In genomic region chr10:116787893-116788665, GRCh38 we compare ENCODE assay signal across 8 cellular contexts. TPM values are rescaled to one million over a fixed set of nuclear protein-coding genes. Genes with fewer than 3 reads are reported as not detected.
A peak's percentile ranks its signal among the peaks of the same experiment; 100 is the strongest.
DNase-seq lines count a peak whose midpoint lies in the region; ATAC-seq and TF ChIP-seq lines count a peak whose summit lies in the region.

No MANE protein-coding gene starts in this region.

- peaks cover 0 to 3% of the 10 kb centered on the region in 2 experiments; a peak in 1 of 4 replicates for H3K4me1 ChIP-seq in SK-N-SH (ENCODE audit: control insufficient read depth in 1 of 2, insufficient read depth in 2 of 2, low read depth in 1 of 2, low read length in 1 of 2)
- peaks cover 3% of the 10 kb centered on the region in 2 experiments for H3K4me1 ChIP-seq in trophoblast cell (ENCODE audit: control insufficient read depth in 1 of 2, insufficient read depth in 2 of 2, low read length in 2 of 2)
- H3K4me1 ChIP-seq in transverse colon = peaks cover 0 to 9% (median 0%) of the 10 kb centered on the region in 4 donors

- no peaks in the 10 kb centered on the region for H4K20me1 ChIP-seq in SK-N-SH (ENCODE audit: insufficient read depth)

- no peak overlapping the region for H2BK120ac ChIP-seq in trophoblast cell (ENCODE audit: insufficient read depth, low read length, poor library complexity)

- no peak overlapping the region for H3K14ac ChIP-seq in trophoblast cell (ENCODE audit: low read length)

- TF ChIP-seq POLR2A in transverse colon (IDR thresholded peaks at IDR 0.05) = no peak

- H3K27ac Mint-ChIP-seq in activated naive CD4-positive, alpha-beta T cell treated with anti-CD3 and anti-CD28 coated beads, Interleukin-2, amount 10 ng/mL, durations not matched to agents 7 days and 5 days = no peak overlapping the region

- no peaks in the 10 kb centered on the region for H3K36me3 Mint-ChIP-seq in activated naive CD4-positive, alpha-beta T cell treated with anti-CD3 and anti-CD28 coated beads, Interleukin-2, amount 10 ng/mL, durations not matched to agents 7 days and 5 days

- H3K23ac ChIP-seq in trophoblast cell (ENCODE audit: low read length) = no peak overlapping the region

- H3K79me2 ChIP-seq in SK-N-SH (ENCODE audit: insufficient read depth) = no peaks in the 10 kb centered on the region
- no peaks in the 10 kb centered on the region for H3K79me2 ChIP-seq in trophoblast cell (ENCODE audit: control insufficient read depth, insufficient read depth, low read length, poor library complexity)

- H3K27me3 Mint-ChIP-seq in activated naive CD4-positive, alpha-beta T cell treated with anti-CD3 and anti-CD28 coated beads, Interleukin-2, amount 10 ng/mL, durations not matched to agents 7 days and 5 days = peaks cover 36% of the 10 kb centered on the region

- peak overlapping the region; percentile 29 to 53; a peak in 2 of 4 replicates for H3K4me3 ChIP-seq in SK-N-SH (ENCODE audit: low read depth in 2 of 2, low read length in 1 of 2)
- no peak overlapping the region for H3K4me3 ChIP-seq in trophoblast cell (ENCODE audit: low read depth, low read length)
- peak overlapping the region in 2 of 4 donors; percentile 7 to 25 for H3K4me3 ChIP-seq in transverse colon

- peak; percentile 76 for ATAC-seq in GM21526 (IDR thresholded peaks at IDR 0.05; ENCODE audit: low FRiP score, unreplicated experiment)

- H3K4me3 Mint-ChIP-seq in activated naive CD4-positive, alpha-beta T cell treated with anti-CD3 and anti-CD28 coated beads, Interleukin-2, amount 10 ng/mL, durations not matched to agents 7 days and 5 days = no peak overlapping the region

- in situ Hi-C loops in transverse colon (cut with MboI; ENCODE audit: low pct_ligation_motif_present in 1 of 4, low pct_unique_long_range_greater_than_20kb in 1 of 4, low sequenced_read_pairs in 3 of 4) = loop anchor here in 3 of 4 donors (10.0 kb wide), 1 partner anchor 103 kb away; no protein-coding TSS in a partner anchor

- H3K4ac ChIP-seq in trophoblast cell (ENCODE audit: low read depth, low read length) = no peak overlapping the region

- H3K27ac ChIP-seq in SK-N-SH (ENCODE audit: low read depth in 2 of 2, low read length in 1 of 2) (no peak overlapping the region), trophoblast cell (ENCODE audit: low read depth, low read length) (no peak overlapping the region), transverse colon (no peak overlapping the region)

- H3F3A ChIP-seq in SK-N-SH (replicated peaks; ENCODE audit: insufficient read depth) = no peaks in the 10 kb centered on the region

- H3K27me3 ChIP-seq in SK-N-SH (ENCODE audit: insufficient read depth) (no peaks in the 10 kb centered on the region), trophoblast cell (ENCODE audit: insufficient read depth, low read length) (no peaks in the 10 kb centered on the region), transverse colon (no peaks in the 10 kb centered on the region)

- peak overlapping the region; percentile 71 for H3K4me2 ChIP-seq in SK-N-SH
- H3K4me2 ChIP-seq in trophoblast cell (ENCODE audit: low read length) = peak overlapping the region; percentile 44

- peak; percentile 77 for DNase-seq in DMS114 treated with DMSO at 0.1 percent for 48 hours (lab: John Stamatoyannopoulos, UW; ENCODE audit: unreplicated experiment)
- peak; percentile 88 for DNase-seq in SK-N-SH
- peak; percentile 82 for DNase-seq in activated naive CD4-positive, alpha-beta T cell treated with anti-CD3 and anti-CD28 coated beads, Interleukin-2, amount 10 ng/mL, durations not matched to agents 7 days and 5 days
- peak; percentile 69 to 95 (median 89) for DNase-seq in head of caudate nucleus
- peak; percentile 28 to 67 for DNase-seq in trophoblast cell
- DNase-seq in transverse colon = peak; percentile 72

- H3K9me3 ChIP-seq in SK-N-SH = no peaks in the 10 kb centered on the region
- H3K9me3 ChIP-seq in trophoblast cell (ENCODE audit: insufficient read depth, low read depth, low read length) = peaks cover 1% of the 10 kb centered on the region
- no peaks in the 10 kb centered on the region for H3K9me3 ChIP-seq in transverse colon

- no peak for TF ChIP-seq EP300 in Ishikawa (IDR thresholded peaks at IDR 0.05; ENCODE audit: borderline replicate concordance)
- TF ChIP-seq EP300 in SK-N-SH (IDR thresholded peaks at IDR 0.05; ENCODE audit: borderline replicate concordance in 1 of 2, low read depth in 1 of 2, low read length in 1 of 2) = no peak
- TF ChIP-seq EP300 in transverse colon (IDR thresholded peaks at IDR 0.05; ENCODE audit: low read depth) = no peak

- no peak overlapping the region for H2AK5ac ChIP-seq in trophoblast cell (ENCODE audit: low read length)

- peak overlapping the region; percentile 29 for H4K8ac ChIP-seq in trophoblast cell (ENCODE audit: low read depth, low read length)

- no peak overlapping the region for H3K18ac ChIP-seq in trophoblast cell (ENCODE audit: low read length)

- H3K9me3 Mint-ChIP-seq in activated naive CD4-positive, alpha-beta T cell treated with anti-CD3 and anti-CD28 coated beads, Interleukin-2, amount 10 ng/mL, durations not matched to agents 7 days and 5 days = no peaks in the 10 kb centered on the region

- peaks cover 12% of the 10 kb centered on the region for H3K4me1 Mint-ChIP-seq in activated naive CD4-positive, alpha-beta T cell treated with anti-CD3 and anti-CD28 coated beads, Interleukin-2, amount 10 ng/mL, durations not matched to agents 7 days and 5 days

- POLR2A ChIA-PET in SK-N-SH (lab: Yijun Ruan, JAX) = interaction anchor here (0.6 to 1.3 kb wide), 3 partner anchors 13 to 106 kb away, joined by 4 read pairs; no protein-coding TSS in a partner anchor

- no peak overlapping the region for H4K12ac ChIP-seq in trophoblast cell (ENCODE audit: low read depth, low read length)

- H3K9me2 ChIP-seq in SK-N-SH = no peaks in the 10 kb centered on the region

- peak; percentile 99 for TF ChIP-seq CTCF in SK-N-SH (IDR thresholded peaks at IDR 0.05)
- peak; percentile 95 to 100 (median 99) for TF ChIP-seq CTCF in transverse colon (IDR thresholded peaks at IDR 0.05)

- H2AFZ ChIP-seq in SK-N-SH (ENCODE audit: low read depth) (no peak overlapping the region), trophoblast cell (ENCODE audit: insufficient read depth, low read length, poor library complexity) (no peak overlapping the region)

- no peaks in the 10 kb centered on the region for H3K36me3 ChIP-seq in SK-N-SH (replicated peaks in 1 of 2; ENCODE audit: control insufficient read depth in 1 of 2, insufficient read depth in 2 of 2, low read length in 1 of 2)
- H3K36me3 ChIP-seq in trophoblast cell (ENCODE audit: control insufficient read depth in 1 of 2, insufficient read depth in 2 of 2, low read length in 2 of 2) = no peaks in the 10 kb centered on the region
- no peaks in the 10 kb centered on the region for H3K36me3 ChIP-seq in transverse colon

- H3K79me1 ChIP-seq in trophoblast cell (ENCODE audit: low read length) = no peaks in the 10 kb centered on the region

- intact Hi-C loops in head of caudate nucleus (cut with DNase I) (loop anchor here (5.0 kb wide), 1 partner anchor 96 kb away; no protein-coding TSS in a partner anchor), transverse colon (cut with DNase I; ENCODE audit: low total_unique reads) (loop anchor here (5.0 kb wide), 1 partner anchor 106 kb away; no protein-coding TSS in a partner anchor)

- no peak overlapping the region for H2BK12ac ChIP-seq in trophoblast cell (ENCODE audit: low read length)

- CTCF ChIA-PET in SK-N-SH (lab: Yijun Ruan, JAX) = interaction anchor here (0.6 to 9.9 kb wide), 70 partner anchors 9 to 532 kb away, joined by 3 to 218 read pairs (median 6); partner anchors contain the start of genes HSPA12A and KCNK18
- CTCF ChIA-PET in activated naive CD4-positive, alpha-beta T cell treated with anti-CD3 and anti-CD28 coated beads, Interleukin-2, amount 10 ng/mL, durations not matched to agents 7 days and 5 days (lab: Charles Lee) = interaction anchor here (1.0 to 6.7 kb wide), 20 partner anchors 9 to 390 kb away, joined by 3 to 113 read pairs (median 4); no protein-coding TSS in a partner anchor

- TF ChIP-seq RAD21 in Ishikawa (IDR thresholded peaks at IDR 0.05; ENCODE audit: low read depth) = peak; percentile 87
- TF ChIP-seq RAD21 in SK-N-SH (IDR thresholded peaks at IDR 0.05; ENCODE audit: low read length) = peak; percentile 87

- WGBS in SK-N-SH (ENCODE audit: low lambda C conversion rate) = 4% methylated on average over 26 of the region's 29 CpGs
- WGBS in trophoblast cell (ENCODE audit: extremely low coverage, insufficient coverage, insufficient read length) = no CpG with 5 or more reads among the region's 29 CpGs
- WGBS in transverse colon (ENCODE audit: low coverage in 1 of 2), 2 donors = 0 to 3% methylated on average over 5 to 29 of the region's 29 CpGs

- no peak overlapping the region for H2BK5ac ChIP-seq in trophoblast cell (ENCODE audit: low read depth, low read length, poor library complexity)

- H3K9ac ChIP-seq in SK-N-SH (no peak overlapping the region), trophoblast cell (ENCODE audit: low read length) (no peak overlapping the region)

- H4K91ac ChIP-seq in trophoblast cell (ENCODE audit: low read depth, low read length) = no peak overlapping the region

TF ChIP-seq in Ishikawa, 13 proteins besides CTCF, POLR2A, EP300 and RAD21:
- TF ChIP-seq YY1 (IDR thresholded peaks at IDR 0.05; ENCODE audit: low read depth) (no peak), NFIC (IDR thresholded peaks at IDR 0.05) (peak; percentile 6; the same call in 1 of the 2 replicates), FOXM1 (IDR thresholded peaks at IDR 0.05; ENCODE audit: borderline replicate concordance, low read depth) (no peak), MAX (IDR thresholded peaks at IDR 0.05) (peak; percentile 72; the same call in 1 of the 2 replicates), EGR1 (IDR thresholded peaks at IDR 0.05) (no peak), ZBTB7A (IDR thresholded peaks at IDR 0.05; ENCODE audit: low read depth) (peak; percentile 70)

TF ChIP-seq in SK-N-SH, 30 proteins besides CTCF, POLR2A, EP300 and RAD21:
- TF ChIP-seq USF2 (IDR thresholded peaks at IDR 0.05; ENCODE audit: borderline replicate concordance, low read depth, low read length) (no peak), MEF2A (IDR thresholded peaks at IDR 0.05; ENCODE audit: borderline replicate concordance, low read depth) (no peak), RFX5 (IDR thresholded peaks at IDR 0.05; ENCODE audit: low read length) (peak; percentile 40; the same call in 1 of the 2 replicates), SMC3 (IDR thresholded peaks at IDR 0.05; ENCODE audit: low read depth, low read length) (peak; percentile 94)

RNA-seq across cellular contexts. Expression of gene HSPA12A, which starts 45.7 kb away (rescaled TPM):
- polyA plus RNA-seq in SK-N-SH (2012; rRNA removed) = 2.9 and 3.3 TPM in 2 replicates
- 2.3 and 2.7 TPM in 2 replicates for polyA plus RNA-seq in SK-N-SH (2012; cell fraction: cytosol; rRNA removed)
- 8.3 and 9.2 TPM in 2 replicates for polyA plus RNA-seq in SK-N-SH (2012; cell fraction: nucleus; rRNA removed)
- 0.96 and 1.3 TPM in 2 replicates for polyA plus RNA-seq in trophoblast cell (2013)
- total RNA-seq in transverse colon = 10 to 100 TPM in 1 of 4 donors, 1 to 10 TPM in 3; 6.4 to 52.3 (median 9.5) TPM
